16 cellular contexts compared by ENCODE assay signal in genomic region chr7:105649727-105650381, GRCh38.
DNase-seq lines count a peak whose midpoint lies in the region; ATAC-seq and TF ChIP-seq lines count a peak whose summit lies in the region.
"Had no signal": no experiment of that assay in that cellular context is flagged by ENCODE, and none has a peak within 500 bp of the region (broad histone marks: within the 10 kb centered on the region; RNA-seq: fewer than 3 reads in every experiment).

No MANE protein-coding gene starts in this region.

- H3K4me3 ChIP-seq in neural progenitor cell (no peak overlapping the region), endodermal cell (ENCODE audit: low read length) (no peak overlapping the region)
- H3K4me3 ChIP-seq: lung had no signal

- TF ChIP-seq CTCF in neural progenitor cell (IDR thresholded peaks at IDR 0.05): no peak
- no peak for TF ChIP-seq CTCF in endodermal cell (conservative IDR thresholded peaks at IDR 0.05)

- no peaks in the 10 kb centered on the region for H3K9me3 Mint-ChIP-seq in neural progenitor cell
- no peaks in the 10 kb centered on the region for H3K9me3 Mint-ChIP-seq in endodermal cell
- H3K9me3 Mint-ChIP-seq: activated naive CD4-positive, alpha-beta T cell treated with anti-CD3 and anti-CD28 coated beads, Interleukin-2, amount 50 U/mL, for 72 hours had no signal

- H3K4me1 ChIP-seq in neural progenitor cell (peaks cover 30% of the 10 kb centered on the region), endodermal cell (ENCODE audit: control insufficient read depth, insufficient read depth, low read length) (peaks cover 46% of the 10 kb centered on the region)

- H3K9ac ChIP-seq in neural progenitor cell (no peak overlapping the region), endodermal cell (ENCODE audit: extremely low read depth, low read length, poor library complexity, severe bottlenecking) (no peak overlapping the region)

- H3K27ac ChIP-seq in neural progenitor cell: no peak overlapping the region
- H3K27ac ChIP-seq in endodermal cell (ENCODE audit: low read depth, low read length): no peak overlapping the region
- H3K27ac ChIP-seq: RWPE1 had no signal

- intact Hi-C loops in Right ventricle myocardium inferior (cut with DNase I): loop anchor here (10.0 kb wide), 3 partner anchors 105 to 505 kb away; partner anchors contain the start of gene ATXN7L1

- 92 to 93% methylated on average over 3 to 4 of the region's 4 CpGs for WGBS in endodermal cell (ENCODE audit: insufficient coverage in 1 of 2, insufficient read length in 1 of 2), 2 experiments

- H3K36me3 Mint-ChIP-seq in neural progenitor cell (no peaks in the 10 kb centered on the region), endodermal cell (ENCODE audit: low read depth) (peaks cover 12% of the 10 kb centered on the region)

- H3K27me3 Mint-ChIP-seq in neural progenitor cell (ENCODE audit: insufficient read depth, low read depth) (peaks cover 8% of the 10 kb centered on the region), endodermal cell (ENCODE audit: insufficient read depth) (no peaks in the 10 kb centered on the region)

- H3K9me3 ChIP-seq in neural progenitor cell (ENCODE audit: low read depth): no peaks in the 10 kb centered on the region
- H3K9me3 ChIP-seq in endodermal cell (ENCODE audit: control insufficient read depth, low read length): no peaks in the 10 kb centered on the region

- peak; percentile 54 for DNase-seq in Daoy (ENCODE audit: low read depth)
- DNase-seq in NCI-H1694 (lab: John Stamatoyannopoulos, UW): peak; percentile 12
- DNase-seq in cerebellar cortex (ENCODE audit: low spot score): peak; percentile 27
- no peak for DNase-seq in neural progenitor cell (ENCODE audit: low spot score)
- DNase-seq in Right ventricle myocardium inferior (ENCODE audit: missing footprints): no peak
- no peak for DNase-seq in putamen (ENCODE audit: low spot score)
- no peak for DNase-seq in endodermal cell
- DNase-seq in DMS114 treated with DMSO at 0.1 percent for 48 hours (lab: John Stamatoyannopoulos, UW; ENCODE audit: unreplicated experiment): no peak
- DNase-seq: DMS153; effector memory CD4-positive, alpha-beta T cell; stimulated activated CD4-positive, alpha-beta T cell treated with anti-CD3 and anti-CD28 coated beads, Interleukin-2, amount 100 ng/mL, for 24 hours; stimulated activated naive CD8-positive, alpha-beta T cell treated with anti-CD3 and anti-CD28 coated beads, Interleukin-15, Interleukin-2, amounts not matched to agents 100 U/mL and 50 U/mL, for 24 hours; T-helper 9 cell had no signal

- H3K4me2 ChIP-seq in neural progenitor cell: peak overlapping the region; percentile 67

- peaks cover 54% of the 10 kb centered on the region for H3K4me1 Mint-ChIP-seq in neural progenitor cell
- H3K4me1 Mint-ChIP-seq in endodermal cell: peaks cover 67% of the 10 kb centered on the region

- no peak for ATAC-seq in Right ventricle myocardium inferior
- ATAC-seq: stimulated activated naive CD8-positive, alpha-beta T cell treated with anti-CD3 and anti-CD28 coated beads, Interleukin-15, Interleukin-2, amounts not matched to agents 100 U/mL and 50 U/mL, for 24 hours had no signal

- H3F3A ChIP-seq in neural progenitor cell (ENCODE audit: low read depth): peaks cover 17% of the 10 kb centered on the region

- H4K20me1 ChIP-seq in neural progenitor cell (ENCODE audit: low read depth): peaks cover 44% of the 10 kb centered on the region

- H2AFZ ChIP-seq in neural progenitor cell (replicated peaks): no peak overlapping the region

- no peaks in the 10 kb centered on the region for H3K79me2 ChIP-seq in neural progenitor cell (ENCODE audit: low read depth)

- H3K36me3 ChIP-seq in neural progenitor cell (no peaks in the 10 kb centered on the region), endodermal cell (ENCODE audit: control insufficient read depth, insufficient read depth, low read length) (no peaks in the 10 kb centered on the region)

- H3K27ac Mint-ChIP-seq in neural progenitor cell (no peak overlapping the region), endodermal cell (no peak overlapping the region)

- H3K4me3 Mint-ChIP-seq in neural progenitor cell (no peak overlapping the region), endodermal cell (no peak overlapping the region)

- no peaks in the 10 kb centered on the region for H3K27me3 ChIP-seq in neural progenitor cell
- no peaks in the 10 kb centered on the region for H3K27me3 ChIP-seq in endodermal cell (ENCODE audit: control insufficient read depth, insufficient read depth, low read length, poor library complexity, severe bottlenecking)

Comparison
In these comparisons a context has a peak if more than half of its experiments do, and no peak if none do; other contexts are left out.
1. DNase-seq: peak in Daoy (single experiment), NCI-H1694 (single experiment) and cerebellar cortex (single experiment); none in neural progenitor cell (single experiment), Right ventricle myocardium inferior (single experiment), putamen (single experiment), endodermal cell (single experiment) and DMS114 treated with DMSO at 0.1 percent for 48 hours (single experiment).